Comparison of ENCODE assay signal across 12 cellular contexts in genomic region chr5:14806452-14806851, GRCh38.
DNase-seq lines count a peak whose midpoint lies in the region; ATAC-seq and TF ChIP-seq lines count a peak whose summit lies in the region.
"Had no signal": no experiment of that assay in that cellular context is flagged by ENCODE, and none has a peak within 500 bp of the region (broad histone marks: within the 10 kb centered on the region; RNA-seq: fewer than 3 reads in every experiment).

No MANE protein-coding gene starts in this region.

- H3K27me3 ChIP-seq in stomach, result no peaks in the 10 kb centered on the region
- H3K27me3 ChIP-seq: foreskin keratinocyte had no signal

- TF ChIP-seq CTCF in lower leg skin (IDR thresholded peaks at IDR 0.05), result no peak
- no peak for TF ChIP-seq CTCF in type B pancreatic cell (conservative IDR thresholded peaks at IDR 0.05)
- no peak for TF ChIP-seq CTCF in stomach (IDR thresholded peaks at IDR 0.05)

- H3K27ac Mint-ChIP-seq in type B pancreatic cell, result peak overlapping the region; percentile 72
- peak overlapping the region in 1 of 2 donors; percentile 16 for H3K27ac Mint-ChIP-seq in effector memory CD8-positive, alpha-beta T cell
- H3K27ac Mint-ChIP-seq: activated CD8-positive, alpha-beta T cell treated with anti-CD3 and anti-CD28 coated beads, Interleukin-2, amount 10 ng/mL, durations not matched to agents 7 days and 5 days; activated naive CD8-positive, alpha-beta T cell treated with anti-CD3 and anti-CD28 coated beads, Interleukin-2, amount 10 ng/mL, durations not matched to agents 7 days and 5 days had no signal

- peak overlapping the region; percentile 50 for H3K4me3 Mint-ChIP-seq in type B pancreatic cell
- H3K4me3 Mint-ChIP-seq in effector memory CD8-positive, alpha-beta T cell, result no peak overlapping the region
- H3K4me3 Mint-ChIP-seq: activated CD8-positive, alpha-beta T cell treated with anti-CD3 and anti-CD28 coated beads, Interleukin-2, amount 10 ng/mL, durations not matched to agents 7 days and 5 days; activated naive CD8-positive, alpha-beta T cell treated with anti-CD3 and anti-CD28 coated beads, Interleukin-2, amount 10 ng/mL, durations not matched to agents 7 days and 5 days had no signal

- no peak overlapping the region for H3K27ac ChIP-seq in stomach
- H3K27ac ChIP-seq: foreskin keratinocyte had no signal

- peaks cover 11% of the 10 kb centered on the region for H3K9me3 Mint-ChIP-seq in type B pancreatic cell
- H3K9me3 Mint-ChIP-seq in effector memory CD8-positive, alpha-beta T cell, result no peaks in the 10 kb centered on the region
- H3K9me3 Mint-ChIP-seq: activated naive CD8-positive, alpha-beta T cell treated with anti-CD3 and anti-CD28 coated beads, Interleukin-2, amount 10 ng/mL, durations not matched to agents 7 days and 5 days had no signal

- WGBS in lower leg skin, 2 donors, result 47 to 63% methylated on average over 7 of the region's 7 CpGs
- WGBS in stomach, 5 donors, result 67 to 86% (median 79%) methylated on average over 7 of the region's 7 CpGs

- no peaks in the 10 kb centered on the region for H3K36me3 ChIP-seq in stomach

- no peaks in the 10 kb centered on the region for H3K27me3 Mint-ChIP-seq in type B pancreatic cell
- H3K27me3 Mint-ChIP-seq in effector memory CD8-positive, alpha-beta T cell, result no peaks in the 10 kb centered on the region
- H3K27me3 Mint-ChIP-seq: activated naive CD8-positive, alpha-beta T cell treated with anti-CD3 and anti-CD28 coated beads, Interleukin-2, amount 10 ng/mL, durations not matched to agents 7 days and 5 days had no signal

- intact Hi-C loops in lower leg skin (cut with DNase I; ENCODE audit: low total_unique reads) (no loop called here), stomach (cut with DNase I; ENCODE audit: low total_unique reads) (no loop called here)

- ATAC-seq in effector memory CD8-positive, alpha-beta T cell (replicated peaks), result no peak
- ATAC-seq: activated CD8-positive, alpha-beta T cell treated with anti-CD3 and anti-CD28 coated beads, Interleukin-2, amount 10 ng/mL, durations not matched to agents 7 days and 5 days; foreskin keratinocyte had no signal

- peaks cover 24% of the 10 kb centered on the region for H3K4me1 Mint-ChIP-seq in type B pancreatic cell (ENCODE audit: unreplicated experiment)
- peaks cover 38 to 46% of the 10 kb centered on the region in 2 donors for H3K4me1 Mint-ChIP-seq in effector memory CD8-positive, alpha-beta T cell (ENCODE audit: low read depth in 2 of 2)

- no peak for TF ChIP-seq POLR2A in lower leg skin (IDR thresholded peaks at IDR 0.05)
- no peak for TF ChIP-seq POLR2A in stomach (IDR thresholded peaks at IDR 0.05)

- no peak overlapping the region for H3K4me3 ChIP-seq in lower leg skin (ENCODE audit: low read depth, poor library complexity, severe bottlenecking)
- no peak overlapping the region for H3K4me3 ChIP-seq in stomach

- no peaks in the 10 kb centered on the region for H3K9me3 ChIP-seq in stomach

- DNase-seq in NCI-H146 (lab: John Stamatoyannopoulos, UW) (peak; percentile 8), NCI-H146 treated with DMSO at 0.1 percent for 48 hours (lab: John Stamatoyannopoulos, UW; ENCODE audit: unreplicated experiment) (no peak), ecto neural progenitor cell (ENCODE audit: low spot score) (peak; percentile 30), lower leg skin (ENCODE audit: low spot score in 2 of 2) (peak; percentile 45 to 86), type B pancreatic cell (ENCODE audit: extremely low spot score, unreplicated experiment) (no peak), 8988T (no peak), stomach (no peak)
- DNase-seq in effector memory CD8-positive, alpha-beta T cell, result no peak
- DNase-seq: activated CD8-positive, alpha-beta T cell treated with anti-CD3 and anti-CD28 coated beads, Interleukin-2, amount 10 ng/mL, durations not matched to agents 7 days and 5 days; activated naive CD8-positive, alpha-beta T cell treated with anti-CD3 and anti-CD28 coated beads, Interleukin-2, amount 10 ng/mL, durations not matched to agents 7 days and 5 days; foreskin keratinocyte; stimulated activated CD4-positive, alpha-beta T cell treated with anti-CD3 and anti-CD28 coated beads, Interleukin-2, amount 100 ng/mL, for 24 hours had no signal

- no peak for TF ChIP-seq EP300 in stomach (IDR thresholded peaks at IDR 0.05)

- H3K36me3 Mint-ChIP-seq in type B pancreatic cell, result peaks cover 17% of the 10 kb centered on the region
- peaks cover 3% of the 10 kb centered on the region for H3K36me3 Mint-ChIP-seq in effector memory CD8-positive, alpha-beta T cell (ENCODE audit: insufficient read depth)

- peaks cover 0 to 17% (median 8%) of the 10 kb centered on the region in 4 donors for H3K4me1 ChIP-seq in stomach

Comparison
In these comparisons a context has a peak if more than half of its experiments do, and no peak if none do; other contexts are left out.
1. DNase-seq: peak in NCI-H146 (single experiment), ecto neural progenitor cell (single experiment) and lower leg skin (2 of 2); none in NCI-H146 treated with DMSO at 0.1 percent for 48 hours (single experiment), type B pancreatic cell (single experiment), 8988T (single experiment), effector memory CD8-positive, alpha-beta T cell (0 of 3) and stomach (single experiment).